Comparison of ENCODE assay signal across 23 cellular contexts in the genomic region with DNA sequence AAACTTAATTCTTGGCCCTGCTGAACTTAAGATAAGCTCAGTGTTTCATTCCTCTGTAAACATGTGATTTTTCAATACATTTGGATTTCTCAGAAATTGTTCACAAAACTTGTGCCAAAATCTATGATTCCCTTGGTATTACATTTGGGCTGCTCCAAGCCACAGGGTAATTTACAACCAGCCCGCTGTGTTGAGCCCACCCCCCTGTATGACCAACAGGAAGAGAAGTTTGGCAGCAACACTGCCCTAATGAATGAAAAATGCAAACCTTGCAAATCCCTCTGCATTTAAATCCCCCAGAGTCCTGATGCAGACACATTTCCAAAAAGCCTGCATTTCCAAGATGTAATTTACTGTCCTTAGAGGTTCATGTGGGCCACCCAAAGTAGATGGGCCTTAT. TPM values are rescaled to one million over a fixed set of nuclear protein-coding genes. Genes with fewer than 3 reads are reported as not detected.
DNase-seq lines count a peak whose midpoint lies in the region; ATAC-seq, FAIRE-seq and TF ChIP-seq lines count a peak whose summit lies in the region.
"Had no signal": no experiment of that assay in that cellular context is flagged by ENCODE, and none has a peak within 500 bp of the region (broad histone marks: within the 10 kb centered on the region; RNA-seq: fewer than 3 reads in every experiment).

No MANE protein-coding gene starts in this region.

- H3K9me3 ChIP-seq in CD8-positive, alpha-beta T cell (ENCODE audit: low read length) = no peaks in the 10 kb centered on the region
- H3K9me3 ChIP-seq: esophagus muscularis mucosa, mucosa of descending colon, neutrophil had no signal

- H2AK5ac ChIP-seq in mesendoderm (ENCODE audit: low read length) = no peak overlapping the region

- no peak overlapping the region for H3K27ac ChIP-seq in mesendoderm (ENCODE audit: low read depth, low read length)
- H3K27ac ChIP-seq in CD8-positive, alpha-beta T cell (ENCODE audit: low read depth, low read length) = no peak overlapping the region
- H3K27ac ChIP-seq: esophagus muscularis mucosa, neutrophil had no signal

- no peak for FAIRE-seq in GM12892 (lab: Jason Lieb, UNC)
- FAIRE-seq: GM18507 had no signal

- no peak overlapping the region for H2BK120ac ChIP-seq in mesendoderm (ENCODE audit: low read depth, low read length)

- CTCF ChIA-PET in CD8-positive, alpha-beta T cell (lab: Charles Lee) = no interaction called here

- no peak for TF ChIP-seq POLR2A in GM12892 (IDR thresholded peaks at IDR 0.05; ENCODE audit: low read depth, low read length)

- no peak overlapping the region for H3K9ac ChIP-seq in mesendoderm (ENCODE audit: low read length)

- peaks cover 3% of the 10 kb centered on the region for H3K27me3 Mint-ChIP-seq in CD8-positive, alpha-beta T cell (ENCODE audit: low read depth)

- H3K27ac Mint-ChIP-seq in CD8-positive, alpha-beta T cell = no peak overlapping the region
- H3K27ac Mint-ChIP-seq: activated naive CD8-positive, alpha-beta T cell; activated T-helper 1 cell treated with anti-CD3 and anti-CD28 coated beads, Interleukin-12 subunit alpha, Interleukin-12 subunit beta, Interleukin-2, Interleukin-4 antibody, amounts not matched to agents 30 ng/mL and 10 ng/mL and 1 ng/mL, durations not matched to agents 14 hours and 24 hours and 36 hours; CD8-positive, alpha-beta memory T cell had no signal

- no peak overlapping the region for H3K56ac ChIP-seq in mesendoderm (ENCODE audit: low read length)

- no CpG with 5 or more reads among the region's 1 CpG for WGBS in mesendoderm (ENCODE audit: extremely low coverage, insufficient coverage, low lambda C conversion rate)

- no peaks in the 10 kb centered on the region for H3K4me1 ChIP-seq in mesendoderm (ENCODE audit: control insufficient read depth, low read depth, low read length)
- H3K4me1 ChIP-seq in CD8-positive, alpha-beta T cell (ENCODE audit: insufficient read depth, low read length) = no peaks in the 10 kb centered on the region

- no peak overlapping the region for H4K5ac ChIP-seq in mesendoderm (ENCODE audit: low read length)

- POLR2A ChIA-PET in CD8-positive, alpha-beta T cell (lab: Charles Lee) = no interaction called here

- no peak for ATAC-seq in GM19035 (IDR thresholded peaks at IDR 0.05; ENCODE audit: unreplicated experiment)
- ATAC-seq in HG02588 (IDR thresholded peaks at IDR 0.05; ENCODE audit: unreplicated experiment) = no peak
- ATAC-seq in CD8-positive, alpha-beta T cell = no peak
- ATAC-seq: mucosa of descending colon, Panc1 had no signal

- H3K4ac ChIP-seq in mesendoderm (ENCODE audit: low read depth, low read length) = no peak overlapping the region

- H3K9me3 Mint-ChIP-seq in CD8-positive, alpha-beta T cell = no peaks in the 10 kb centered on the region
- H3K9me3 Mint-ChIP-seq: activated T-helper 1 cell treated with anti-CD3 and anti-CD28 coated beads, Interleukin-12 subunit alpha, Interleukin-12 subunit beta, Interleukin-2, Interleukin-4 antibody, amounts not matched to agents 30 ng/mL and 10 ng/mL and 1 ng/mL, durations not matched to agents 14 hours and 24 hours and 36 hours; CD8-positive, alpha-beta memory T cell had no signal

- H3K23ac ChIP-seq in mesendoderm (ENCODE audit: low read length) = no peak overlapping the region

- no peak overlapping the region for H3K4me2 ChIP-seq in mesendoderm (ENCODE audit: low read length)

- H3K27me3 ChIP-seq in mesendoderm (ENCODE audit: insufficient read depth, low read length, poor library complexity) = no peaks in the 10 kb centered on the region
- no peaks in the 10 kb centered on the region for H3K27me3 ChIP-seq in CD8-positive, alpha-beta T cell (ENCODE audit: insufficient read depth, low read length)
- H3K27me3 ChIP-seq: esophagus muscularis mucosa, neutrophil had no signal

- H3K36me3 ChIP-seq in mesendoderm (ENCODE audit: control insufficient read depth, insufficient read depth, low read length) = no peaks in the 10 kb centered on the region
- no peaks in the 10 kb centered on the region for H3K36me3 ChIP-seq in CD8-positive, alpha-beta T cell (ENCODE audit: insufficient read depth, low read length)
- H3K36me3 ChIP-seq: esophagus muscularis mucosa, neutrophil had no signal

- H3K4me1 Mint-ChIP-seq in CD8-positive, alpha-beta T cell (ENCODE audit: low read depth) = no peaks in the 10 kb centered on the region
- H3K4me1 Mint-ChIP-seq: CD8-positive, alpha-beta memory T cell had no signal

- H4K8ac ChIP-seq in mesendoderm (ENCODE audit: low read depth, low read length) = no peak overlapping the region

- H3K79me1 ChIP-seq in mesendoderm (ENCODE audit: low read length) = no peaks in the 10 kb centered on the region

- H2BK15ac ChIP-seq in mesendoderm (replicated peaks; ENCODE audit: low read depth) = no peak overlapping the region

- intact Hi-C loops in CD8-positive, alpha-beta T cell (cut with DNase I, micrococcal nuclease) = no loop called here

- H3K36me3 Mint-ChIP-seq in CD8-positive, alpha-beta T cell = no peaks in the 10 kb centered on the region
- H3K36me3 Mint-ChIP-seq: activated naive CD8-positive, alpha-beta T cell had no signal

- no peak overlapping the region for H3K4me3 ChIP-seq in mesendoderm (ENCODE audit: low read length)
- no peak overlapping the region for H3K4me3 ChIP-seq in CD8-positive, alpha-beta T cell (ENCODE audit: low read depth, low read length)
- H3K4me3 ChIP-seq: esophagus muscularis mucosa, mucosa of descending colon had no signal

- H2BK5ac ChIP-seq in mesendoderm (ENCODE audit: low read length) = no peak overlapping the region

- H3K18ac ChIP-seq in mesendoderm (ENCODE audit: low read length) = no peak overlapping the region

- no peak for TF ChIP-seq CTCF in CD8-positive, alpha-beta T cell (IDR thresholded peaks at IDR 0.05)

- DNase-seq in AG08395 (ENCODE audit: low spot score) = peak; percentile 35
- peak; percentile 30 to 68 for DNase-seq in NCI-H446 (lab: John Stamatoyannopoulos, UW)
- DNase-seq in dedifferentiated amniotic fluid mesenchymal stem cell (ENCODE audit: extremely low spot score) = peak; percentile 33
- peak; percentile 28 for DNase-seq in mesendoderm
- no peak for DNase-seq in GM12892 (ENCODE audit: insufficient read length)
- no peak for DNase-seq in CD8-positive, alpha-beta T cell
- DNase-seq: activated CD4-positive, CD25-positive, alpha-beta regulatory T cell treated with anti-CD3 and anti-CD28 coated beads, Interleukin-2, amount 50 U/mL, for 72 hours; caudate nucleus; CD8-positive, alpha-beta memory T cell; DMS79 treated with DMSO at 0.1 percent for 48 hours; head of caudate nucleus; mucosa of descending colon; NCI-H1417 treated with DMSO at 0.1 percent for 48 hours; NCI-H82; T-helper 9 cell had no signal

- no peaks in the 10 kb centered on the region for H3K79me2 ChIP-seq in mesendoderm (ENCODE audit: control insufficient read depth, insufficient read depth, low read length)

- no peak overlapping the region for H3K4me3 Mint-ChIP-seq in CD8-positive, alpha-beta T cell
- H3K4me3 Mint-ChIP-seq: activated naive CD8-positive, alpha-beta T cell; activated T-helper 1 cell treated with anti-CD3 and anti-CD28 coated beads, Interleukin-12 subunit alpha, Interleukin-12 subunit beta, Interleukin-2, Interleukin-4 antibody, amounts not matched to agents 30 ng/mL and 10 ng/mL and 1 ng/mL, durations not matched to agents 14 hours and 24 hours and 36 hours; CD8-positive, alpha-beta memory T cell had no signal

RNA-seq across cellular contexts. Expression of gene GAB1, which starts 34.1 kb away (rescaled TPM):
- polyA plus RNA-seq in mesendoderm (2013, experiment 1 of 2) = 10.6 TPM
- 11.9 TPM for polyA plus RNA-seq in mesendoderm (2013, experiment 2 of 2)
- polyA plus RNA-seq in GM12892 (2012; ENCODE audit: missing spikeins) = 1.8 TPM
- 1 to 10 TPM in 1 of 2 experiments, under 1 TPM in 1; 0.98 to 1.5 TPM for total RNA-seq in CD8-positive, alpha-beta T cell

Comparison
In these comparisons a context has a peak if more than half of its experiments do, and no peak if none do; other contexts are left out.
1. DNase-seq: peak in AG08395 (single experiment), NCI-H446 (2 of 2), dedifferentiated amniotic fluid mesenchymal stem cell (single experiment) and mesendoderm (single experiment); none in GM12892 (single experiment) and CD8-positive, alpha-beta T cell (0 of 7).